Comparison of ENCODE assay signal across 27 cellular contexts in the genomic region with DNA sequence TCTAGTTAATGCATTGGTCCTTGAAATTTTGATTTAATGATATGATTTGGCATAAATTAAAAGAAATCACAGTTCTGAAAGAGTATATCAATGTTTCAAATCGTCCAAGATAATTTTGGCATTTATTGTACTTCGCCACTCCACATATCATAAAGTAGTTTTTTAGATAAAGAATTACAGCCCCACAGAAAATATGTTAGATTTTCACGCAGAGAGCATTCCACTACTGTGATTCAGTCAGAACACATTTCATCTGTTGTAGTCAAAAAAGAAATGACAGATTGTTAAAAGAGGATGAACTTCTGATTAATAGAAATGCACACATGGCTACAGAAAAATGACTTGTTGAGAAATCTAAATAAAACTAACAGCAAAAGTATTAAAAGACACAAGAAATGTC.
"Had no signal": no experiment of that assay in that cellular context is flagged by ENCODE, and none has a peak within 500 bp of the region (broad histone marks: within the 10 kb centered on the region; RNA-seq: fewer than 3 reads in every experiment).

No MANE protein-coding gene starts in this region.

- H3K4me1 Mint-ChIP-seq: naive thymus-derived CD8-positive, alpha-beta T cell; neural progenitor cell; stimulated activated memory B cell treated with anti-CD40 and anti-IgM and Interleukin-4, amounts not matched to agents 10 μg/mL and 1 μg/mL and 100 μg/mL, for 72 hours; stimulated activated naive CD8-positive, alpha-beta T cell treated with anti-CD3 and anti-CD28 coated beads, Interleukin-15, amount 100 ng/mL, for 72 hours had no signal

- H3K27me3 Mint-ChIP-seq: naive thymus-derived CD8-positive, alpha-beta T cell; natural killer cell treated with Interleukin-12 subunit alpha and Interleukin-12 subunit beta and Interleukin-15 and Interleukin-18, amount 100 ng/mL, for 72 hours; progenitor cell of endocrine pancreas; stimulated activated memory B cell treated with anti-CD40 and anti-IgM and Interleukin-4, amounts not matched to agents 10 μg/mL and 1 μg/mL and 100 μg/mL, for 72 hours; stimulated activated naive CD8-positive, alpha-beta T cell treated with anti-CD3 and anti-CD28 coated beads, Interleukin-15, amount 100 ng/mL, for 72 hours had no signal

- H3K27me3 ChIP-seq: neural progenitor cell, ovary, right lobe of liver, sigmoid colon, suprapubic skin, testis, tibial artery, upper lobe of left lung, vagina had no signal

- H3K9ac ChIP-seq: neural progenitor cell, parathyroid adenoma had no signal

- H3K36me3 Mint-ChIP-seq: naive thymus-derived CD8-positive, alpha-beta T cell; natural killer cell treated with Interleukin-12 subunit alpha and Interleukin-12 subunit beta and Interleukin-15 and Interleukin-18, amount 100 ng/mL, for 72 hours; neural progenitor cell; stimulated activated memory B cell treated with anti-CD40 and anti-IgM and Interleukin-4, amounts not matched to agents 10 μg/mL and 1 μg/mL and 100 μg/mL, for 72 hours had no signal

- ATAC-seq: naive thymus-derived CD8-positive, alpha-beta T cell; natural killer cell treated with Interleukin-12 subunit alpha and Interleukin-12 subunit beta and Interleukin-15 and Interleukin-18, amount 100 ng/mL, for 72 hours; psoas muscle; right cardiac atrium; right lobe of liver; stimulated activated memory B cell treated with anti-CD40 and anti-IgM and Interleukin-4, amounts not matched to agents 10 μg/mL and 1 μg/mL and 100 μg/mL, for 72 hours; stimulated activated naive CD8-positive, alpha-beta T cell treated with anti-CD3 and anti-CD28 coated beads, Interleukin-15, amount 100 ng/mL, for 72 hours; stimulated activated naive CD8-positive, alpha-beta T cell treated with anti-CD3 and anti-CD28 coated beads, Interleukin-15, Interleukin-2, amounts not matched to agents 100 U/mL and 50 U/mL, for 24 hours had no signal

- H3K9me3 ChIP-seq: ovary, psoas muscle, right lobe of liver, sigmoid colon, suprapubic skin, testis, tibial artery, upper lobe of left lung, vagina had no signal

- H3K79me2 ChIP-seq: parathyroid adenoma had no signal

- H3K4me1 ChIP-seq: neural progenitor cell, parathyroid adenoma, psoas muscle, right lobe of liver, sigmoid colon, suprapubic skin, testis, tibial artery, upper lobe of left lung, vagina had no signal

- H3K4me3 Mint-ChIP-seq: naive thymus-derived CD8-positive, alpha-beta T cell; natural killer cell treated with Interleukin-12 subunit alpha and Interleukin-12 subunit beta and Interleukin-15 and Interleukin-18, amount 100 ng/mL, for 72 hours; neural progenitor cell; stimulated activated memory B cell treated with anti-CD40 and anti-IgM and Interleukin-4, amounts not matched to agents 10 μg/mL and 1 μg/mL and 100 μg/mL, for 72 hours; stimulated activated naive CD8-positive, alpha-beta T cell treated with anti-CD3 and anti-CD28 coated beads, Interleukin-15, amount 100 ng/mL, for 72 hours had no signal

- DNase-seq: naive thymus-derived CD8-positive, alpha-beta T cell; occipital lobe; ovary; posterior cingulate gyrus; psoas muscle; right cardiac atrium; right lobe of liver; sigmoid colon; small intestine; stimulated activated CD4-positive, alpha-beta T cell treated with anti-CD3 and anti-CD28 coated beads, Interleukin-15, amount 100 ng/mL, for 24 hours; stimulated activated CD4-positive, alpha-beta T cell treated with anti-CD3 and anti-CD28 coated beads, Interleukin-2, amount 100 ng/mL, for 24 hours; stimulated activated CD4-positive, alpha-beta T cell treated with anti-CD3 and anti-CD28 coated beads, Interleukin-2, amount 100 ng/mL, for 48 hours; stimulated activated CD4-positive, alpha-beta T cell treated with anti-CD3 and anti-CD28 coated beads, Interleukin-4, amount 100 ng/mL, for 24 hours; stimulated activated naive CD4-positive, alpha-beta T cell; stimulated activated naive CD8-positive, alpha-beta T cell treated with anti-CD3 and anti-CD28 coated beads, Interleukin-15, amount 100 ng/mL, for 72 hours; stimulated activated naive CD8-positive, alpha-beta T cell treated with anti-CD3 and anti-CD28 coated beads, Interleukin-15, Interleukin-2, amounts not matched to agents 100 U/mL and 50 U/mL, for 24 hours; substantia nigra; testis; tibial artery; upper lobe of left lung had no signal

- H3K27ac ChIP-seq: neural progenitor cell, ovary, parathyroid adenoma, psoas muscle, right lobe of liver, sigmoid colon, suprapubic skin, testis, tibial artery, upper lobe of left lung, vagina had no signal

- H3K27ac Mint-ChIP-seq: naive thymus-derived CD8-positive, alpha-beta T cell; natural killer cell treated with Interleukin-12 subunit alpha and Interleukin-12 subunit beta and Interleukin-15 and Interleukin-18, amount 100 ng/mL, for 72 hours; neural progenitor cell; progenitor cell of endocrine pancreas; stimulated activated memory B cell treated with anti-CD40 and anti-IgM and Interleukin-4, amounts not matched to agents 10 μg/mL and 1 μg/mL and 100 μg/mL, for 72 hours; stimulated activated naive CD8-positive, alpha-beta T cell treated with anti-CD3 and anti-CD28 coated beads, Interleukin-15, amount 100 ng/mL, for 72 hours had no signal

- H3K4me3 ChIP-seq: neural progenitor cell, ovary, psoas muscle, right lobe of liver, sigmoid colon, suprapubic skin, testis, tibial artery, upper lobe of left lung, vagina had no signal

- H3K4me2 ChIP-seq: neural progenitor cell had no signal

- H3K9me3 Mint-ChIP-seq: neural progenitor cell; stimulated activated memory B cell treated with anti-CD40 and anti-IgM and Interleukin-4, amounts not matched to agents 10 μg/mL and 1 μg/mL and 100 μg/mL, for 72 hours; stimulated activated naive CD8-positive, alpha-beta T cell treated with anti-CD3 and anti-CD28 coated beads, Interleukin-15, amount 100 ng/mL, for 72 hours had no signal

- H2AFZ ChIP-seq: neural progenitor cell, parathyroid adenoma had no signal

- H3K36me3 ChIP-seq: neural progenitor cell, ovary, right lobe of liver, sigmoid colon, suprapubic skin, tibial artery, upper lobe of left lung, vagina had no signal
